ENCODE assay signal across 1 cellular context in the genomic region with DNA sequence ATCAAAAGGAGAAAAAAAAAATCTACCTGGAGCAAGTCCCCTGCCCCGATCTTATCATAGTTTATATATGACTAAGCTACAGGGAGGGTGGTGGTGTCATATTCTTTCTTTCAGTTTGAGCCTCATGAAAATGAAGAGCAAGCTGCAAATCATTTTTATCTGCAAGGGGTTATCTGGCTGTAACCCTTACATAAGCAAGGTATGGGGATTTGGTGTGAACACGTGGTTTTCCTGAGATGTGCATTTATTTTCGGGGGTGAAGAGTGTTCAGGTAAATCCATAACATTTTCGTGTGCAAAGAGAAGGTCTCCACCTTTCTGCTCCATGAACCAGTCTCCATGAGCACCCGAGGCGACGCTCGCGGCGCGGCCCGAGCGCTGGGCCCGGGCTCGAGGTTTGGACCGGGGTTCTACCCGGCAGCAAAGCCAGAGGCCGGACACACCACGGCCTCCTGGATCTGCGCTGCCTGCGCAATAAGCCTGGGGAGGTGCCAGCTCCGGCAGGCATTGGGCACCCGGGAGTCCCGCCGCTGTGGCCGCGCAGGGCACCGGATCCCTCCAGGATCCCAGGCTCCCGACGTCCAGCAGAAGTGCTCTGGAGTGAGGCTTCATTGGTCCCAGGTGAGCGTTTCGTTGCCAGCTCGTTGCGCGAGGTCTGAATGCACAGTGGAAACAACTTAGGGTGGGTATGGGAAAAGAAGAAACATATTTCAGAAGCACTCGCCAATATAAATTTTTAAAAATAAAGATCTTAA.
A peak's percentile ranks its signal among the peaks of the same experiment; 100 is the strongest.
TF ChIP-seq lines count a peak whose summit lies in the region.

No MANE protein-coding gene starts in this region.

TF ChIP-seq in Ishikawa, 13 proteins besides CTCF, POLR2A, EP300 and RAD21 (continued from another document):
- TF ChIP-seq, protein P1, sequence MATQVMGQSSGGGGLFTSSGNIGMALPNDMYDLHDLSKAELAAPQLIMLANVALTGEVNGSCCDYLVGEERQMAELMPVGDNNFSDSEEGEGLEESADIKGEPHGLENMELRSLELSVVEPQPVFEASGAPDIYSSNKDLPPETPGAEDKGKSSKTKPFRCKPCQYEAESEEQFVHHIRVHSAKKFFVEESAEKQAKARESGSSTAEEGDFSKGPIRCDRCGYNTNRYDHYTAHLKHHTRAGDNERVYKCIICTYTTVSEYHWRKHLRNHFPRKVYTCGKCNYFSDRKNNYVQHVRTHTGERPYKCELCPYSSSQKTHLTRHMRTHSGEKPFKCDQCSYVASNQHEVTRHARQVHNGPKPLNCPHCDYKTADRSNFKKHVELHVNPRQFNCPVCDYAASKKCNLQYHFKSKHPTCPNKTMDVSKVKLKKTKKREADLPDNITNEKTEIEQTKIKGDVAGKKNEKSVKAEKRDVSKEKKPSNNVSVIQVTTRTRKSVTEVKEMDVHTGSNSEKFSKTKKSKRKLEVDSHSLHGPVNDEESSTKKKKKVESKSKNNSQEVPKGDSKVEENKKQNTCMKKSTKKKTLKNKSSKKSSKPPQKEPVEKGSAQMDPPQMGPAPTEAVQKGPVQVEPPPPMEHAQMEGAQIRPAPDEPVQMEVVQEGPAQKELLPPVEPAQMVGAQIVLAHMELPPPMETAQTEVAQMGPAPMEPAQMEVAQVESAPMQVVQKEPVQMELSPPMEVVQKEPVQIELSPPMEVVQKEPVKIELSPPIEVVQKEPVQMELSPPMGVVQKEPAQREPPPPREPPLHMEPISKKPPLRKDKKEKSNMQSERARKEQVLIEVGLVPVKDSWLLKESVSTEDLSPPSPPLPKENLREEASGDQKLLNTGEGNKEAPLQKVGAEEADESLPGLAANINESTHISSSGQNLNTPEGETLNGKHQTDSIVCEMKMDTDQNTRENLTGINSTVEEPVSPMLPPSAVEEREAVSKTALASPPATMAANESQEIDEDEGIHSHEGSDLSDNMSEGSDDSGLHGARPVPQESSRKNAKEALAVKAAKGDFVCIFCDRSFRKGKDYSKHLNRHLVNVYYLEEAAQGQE (IDR thresholded peaks at IDR 0.05; ENCODE audit: low read depth), result no peak
- TF ChIP-seq CEBPB (IDR thresholded peaks at IDR 0.05), result 0 out of 2 replicates have a peak, but pooled peaks have one; percentile 38
